In the genomic region with DNA sequence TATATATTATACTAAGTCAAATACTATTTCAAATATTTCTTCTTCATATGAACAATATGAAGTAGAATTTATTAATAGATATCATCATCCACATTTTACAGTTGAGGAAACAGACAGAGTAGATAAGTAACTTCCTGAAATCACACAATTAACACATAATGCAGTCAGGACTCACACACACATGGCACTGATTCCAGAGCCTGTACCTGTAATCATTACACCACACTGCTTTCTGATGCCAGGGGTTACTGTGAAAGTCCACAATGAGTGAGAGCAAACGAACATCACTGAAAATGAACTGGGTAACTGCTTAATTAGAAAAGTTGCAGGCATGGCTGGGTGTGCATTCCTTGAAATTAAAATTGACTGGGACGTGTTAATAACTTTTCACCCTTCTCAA, we compare ENCODE assay signal across 21 cellular contexts.
DNase-seq lines count a peak whose midpoint lies in the region; ATAC-seq, FAIRE-seq and TF ChIP-seq lines count a peak whose summit lies in the region.
"Had no signal": no experiment of that assay in that cellular context is flagged by ENCODE, and none has a peak within 500 bp of the region (broad histone marks: within the 10 kb centered on the region; RNA-seq: fewer than 3 reads in every experiment).

No MANE protein-coding gene starts in this region.

- H3K79me2 ChIP-seq in HepG2 (ENCODE audit: insufficient read depth, low read length), result no peaks in the 10 kb centered on the region

- H2AFZ ChIP-seq in HepG2 (ENCODE audit: low read length), result no peak overlapping the region
- H2AFZ ChIP-seq: GM23248 had no signal

- no peaks in the 10 kb centered on the region for H3K36me3 ChIP-seq in right lobe of liver
- no peaks in the 10 kb centered on the region for H3K36me3 ChIP-seq in HepG2 (replicated peaks in 1 of 2; ENCODE audit: control insufficient read depth in 1 of 2, insufficient read depth in 2 of 2, low read length in 2 of 2)
- no peaks in the 10 kb centered on the region for H3K36me3 ChIP-seq in psoas muscle (ENCODE audit: insufficient read depth in 1 of 2, low read depth in 1 of 2)
- H3K36me3 ChIP-seq in skeletal muscle tissue (ENCODE audit: control insufficient read depth in 3 of 3, insufficient read depth in 3 of 3, low read length in 3 of 3), result no peaks in the 10 kb centered on the region
- H3K36me3 ChIP-seq in transverse colon, result no peaks in the 10 kb centered on the region
- H3K36me3 ChIP-seq: HAP-1 had no signal

- TF ChIP-seq POLR2A in right lobe of liver (IDR thresholded peaks at IDR 0.05) (no peak), HepG2 (IDR thresholded peaks at IDR 0.05; ENCODE audit: insufficient read depth in 1 of 2, low read depth in 2 of 2, low read length in 2 of 2) (no peak), transverse colon (IDR thresholded peaks at IDR 0.05) (no peak)

- BruUV-seq in HepG2 (replicated peaks; lab: Mats Ljungman, UMichigan), result no TSS peak

- intact Hi-C loops in right lobe of liver (cut with DNase I) (no loop called here), HepG2 (cut with micrococcal nuclease; ENCODE audit: unreplicated experiment) (no loop called here), psoas muscle (cut with DNase I) (loop anchor here in 1 of 2 donors (10.0 kb wide), 1 partner anchor 115 kb away; no protein-coding TSS in a partner anchor), transverse colon (cut with DNase I; ENCODE audit: low total_unique reads) (loop anchor here (2.0 kb wide), 1 partner anchor 61 kb away; no protein-coding TSS in a partner anchor)

- POLR2A ChIA-PET in HepG2 (lab: Yijun Ruan, JAX), result no interaction called here

- no peak for TF ChIP-seq EP300 in HepG2 (IDR thresholded peaks at IDR 0.05; ENCODE audit: low read depth in 2 of 2, low read length in 2 of 2)
- TF ChIP-seq EP300 in HepG2 (CRISPR knock-in tag; IDR thresholded peaks at IDR 0.05; ENCODE audit: borderline replicate concordance), result no peak
- no peak for TF ChIP-seq EP300 in transverse colon (IDR thresholded peaks at IDR 0.05; ENCODE audit: low read depth)

- CTCF ChIA-PET in HepG2 (lab: Yijun Ruan, JAX; ENCODE audit: low intra/inter-chr PET ratio, low total read pairs), result no interaction called here

- TF ChIP-seq RAD21 in HepG2 (CRISPR knock-in tag; IDR thresholded peaks at IDR 0.05), result no peak

- H3K4me3 ChIP-seq in right lobe of liver (no peak overlapping the region), HepG2 (replicated peaks in 1 of 3; ENCODE audit: insufficient read depth in 1 of 3, low read depth in 2 of 3, low read length in 3 of 3) (no peak overlapping the region), psoas muscle (peak overlapping the region; percentile 45), skeletal muscle tissue (ENCODE audit: low read length in 3 of 3) (peak overlapping the region in 1 of 3 donors; percentile 51), transverse colon (no peak overlapping the region)
- H3K4me3 ChIP-seq: A549, GM23248, HAP-1 had no signal

- DNase-seq in right lobe of liver, result no peak
- DNase-seq in HepG2 (ENCODE audit: low spot score), result no peak
- no peak for DNase-seq in psoas muscle
- no peak for DNase-seq in stimulated activated CD4-positive, alpha-beta T cell treated with anti-CD3 and anti-CD28 coated beads, Interleukin-15, amount 100 ng/mL, for 24 hours
- no peak for DNase-seq in transverse colon
- DNase-seq: AML-193; Caco-2; CD4-positive, alpha-beta T cell; DMS153; DMS79; GDM1; GM23248 had no signal

- ATAC-seq in right lobe of liver (peak in 3 of 4 donors; percentile 42 to 69 (median 49)), HepG2 (no peak), psoas muscle (peak in 3 of 4 donors; percentile 44 to 63 (median 45)), HG02973 (IDR thresholded peaks at IDR 0.05; ENCODE audit: unreplicated experiment) (no peak)
- ATAC-seq: A549 had no signal

- H3K4me2 ChIP-seq in HepG2 (ENCODE audit: low read depth, low read length), result no peak overlapping the region
- H3K4me2 ChIP-seq: A549 had no signal

- H3K9ac ChIP-seq in HepG2 (ENCODE audit: insufficient read depth, low read depth, low read length) (no peak overlapping the region), skeletal muscle tissue (ENCODE audit: low read depth in 1 of 3, low read length in 3 of 3) (peak overlapping the region in 2 of 3 donors; percentile 27 to 79)
- H3K9ac ChIP-seq: GM23248 had no signal

- FAIRE-seq in HepG2 (lab: Jason Lieb, UNC), result no peak
- FAIRE-seq: A549, GM12892, GM18507, HTR-8/SVneo had no signal

- H3K4me1 ChIP-seq in right lobe of liver (no peaks in the 10 kb centered on the region), HepG2 (ENCODE audit: insufficient read depth, low read length) (no peaks in the 10 kb centered on the region), psoas muscle (peaks cover 34% of the 10 kb centered on the region), skeletal muscle tissue (ENCODE audit: control insufficient read depth in 3 of 3, insufficient read depth in 3 of 3, low read length in 3 of 3) (peaks cover 8 to 14% (median 13%) of the 10 kb centered on the region in 3 donors), transverse colon (peaks cover 0 to 7% (median 0%) of the 10 kb centered on the region in 4 donors)
- H3K4me1 ChIP-seq: A549, Caco-2 had no signal

- 56% methylated on average over 2 of the region's 2 CpGs for WGBS in right lobe of liver (ENCODE audit: insufficient coverage, low coverage, low lambda C conversion rate, missing lambda C conversion rate)
- WGBS in HepG2 (ENCODE audit: low lambda C conversion rate), result 2% methylated on average over 2 of the region's 2 CpGs
- 20 to 28% (median 26%) methylated on average over 2 of the region's 2 CpGs for WGBS in psoas muscle, 3 donors
- 73 to 77% methylated on average over 2 of the region's 2 CpGs for WGBS in transverse colon (ENCODE audit: low coverage in 1 of 2), 2 donors

- in situ Hi-C loops in HepG2 (cut with HindIII; ENCODE audit: extremely low pct_ligation_motif_present, low pct_unique_long_range_greater_than_20kb), result no loop called here
- in situ Hi-C loops in transverse colon (cut with MboI; ENCODE audit: low pct_ligation_motif_present in 1 of 4, low pct_unique_long_range_greater_than_20kb in 1 of 4, low sequenced_read_pairs in 3 of 4), result no loop called here

- H3K9me3 ChIP-seq in right lobe of liver, result peaks cover 0 to 8% (median 0%) of the 10 kb centered on the region in 4 donors
- peaks cover 28% of the 10 kb centered on the region for H3K9me3 ChIP-seq in HepG2 (ENCODE audit: low read length)
- H3K9me3 ChIP-seq in psoas muscle, result peaks cover 17% of the 10 kb centered on the region
- peaks cover 0 to 7% (median 0%) of the 10 kb centered on the region in 3 donors for H3K9me3 ChIP-seq in skeletal muscle tissue (ENCODE audit: control insufficient read depth in 3 of 3, low read length in 3 of 3)
- peaks cover 15 to 17% of the 10 kb centered on the region in 2 donors for H3K9me3 ChIP-seq in transverse colon
- H3K9me3 ChIP-seq: Caco-2, HAP-1 had no signal

- TF ChIP-seq CTCF in right lobe of liver (IDR thresholded peaks at IDR 0.05) (no peak), HepG2 (CRISPR knock-in tag; IDR thresholded peaks at IDR 0.05) (no peak), psoas muscle (IDR thresholded peaks at IDR 0.05) (no peak), transverse colon (IDR thresholded peaks at IDR 0.05) (no peak)

- H3K27me3 ChIP-seq in right lobe of liver, result no peaks in the 10 kb centered on the region
- H3K27me3 ChIP-seq in HepG2 (ENCODE audit: control insufficient read depth in 1 of 2, insufficient read depth in 2 of 2, low read length in 2 of 2), result peaks cover 0 to 2% of the 10 kb centered on the region in 2 experiments; a peak in 1 of 5 replicates
- no peaks in the 10 kb centered on the region for H3K27me3 ChIP-seq in psoas muscle (ENCODE audit: insufficient read depth in 3 of 3, low read length in 2 of 3)
- no peaks in the 10 kb centered on the region for H3K27me3 ChIP-seq in skeletal muscle tissue (ENCODE audit: control insufficient read depth in 3 of 3, insufficient read depth in 3 of 3, low read length in 3 of 3)
- H3K27me3 ChIP-seq in transverse colon, result no peaks in the 10 kb centered on the region

- H4K20me1 ChIP-seq in HepG2 (ENCODE audit: insufficient read depth, low read length), result no peaks in the 10 kb centered on the region

- H3K27ac ChIP-seq in right lobe of liver (no peak overlapping the region), HepG2 (ENCODE audit: extremely low read length, insufficient read depth, low read length) (no peak overlapping the region), psoas muscle (peak overlapping the region; percentile 81), skeletal muscle tissue (ENCODE audit: low read depth, low read length) (peak overlapping the region; percentile 75), transverse colon (no peak overlapping the region)
- H3K27ac ChIP-seq: 22Rv1, A549, C4-2B, GM23248 had no signal

TF ChIP-seq in HepG2, 621 proteins besides CTCF, POLR2A, EP300 and RAD21:
- TF ChIP-seq TGIF2 (CRISPR knock-in tag; IDR thresholded peaks at IDR 0.05), result no peak
- TF ChIP-seq, protein P1, sequence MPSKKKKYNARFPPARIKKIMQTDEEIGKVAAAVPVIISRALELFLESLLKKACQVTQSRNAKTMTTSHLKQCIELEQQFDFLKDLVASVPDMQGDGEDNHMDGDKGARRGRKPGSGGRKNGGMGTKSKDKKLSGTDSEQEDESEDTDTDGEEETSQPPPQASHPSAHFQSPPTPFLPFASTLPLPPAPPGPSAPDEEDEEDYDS (CRISPR knock-in tag; IDR thresholded peaks at IDR 0.05), result no peak
- no peak for TF ChIP-seq CREB1 (IDR thresholded peaks at IDR 0.05)
- no peak for TF ChIP-seq CREB1 (CRISPR knock-in tag; IDR thresholded peaks at IDR 0.05)
- no peak for TF ChIP-seq ZNF768 (CRISPR knock-in tag; IDR thresholded peaks at IDR 0.05)
- no peak for TF ChIP-seq SNRNP70 (IDR thresholded peaks at IDR 0.05; ENCODE audit: low read depth, low read length)
- no peak for TF ChIP-seq SIX1 (CRISPR knock-in tag; IDR thresholded peaks at IDR 0.05; ENCODE audit: borderline replicate concordance)
- no peak for TF ChIP-seq ZNF75D (CRISPR knock-in tag; IDR thresholded peaks at IDR 0.05; ENCODE audit: borderline replicate concordance)
- TF ChIP-seq CBX1 (IDR thresholded peaks at IDR 0.05; ENCODE audit: low read depth), result no peak
- no peak for TF ChIP-seq ZNF224 (CRISPR knock-in tag; IDR thresholded peaks at IDR 0.05)

Comparison
In these comparisons a context has a peak if more than half of its experiments do, and no peak if none do; other contexts are left out.
1. ATAC-seq: peak in right lobe of liver (3 of 4) and psoas muscle (3 of 4); none in HepG2 (single experiment) and HG02973 (single experiment).
2. H3K27ac ChIP-seq: peak in psoas muscle (single experiment) and skeletal muscle tissue (single experiment); none in right lobe of liver (0 of 3), HepG2 (single experiment) and transverse colon (0 of 4).